30 cellular contexts compared by ENCODE assay signal in genomic region chr1:235734335-235734734, GRCh38.
A peak's percentile ranks its signal among the peaks of the same experiment; 100 is the strongest.
DNase-seq lines count a peak whose midpoint lies in the region; ATAC-seq and TF ChIP-seq lines count a peak whose summit lies in the region.
"Had no signal": no experiment of that assay in that cellular context is flagged by ENCODE, and none has a peak within 500 bp of the region (broad histone marks: within the 10 kb centered on the region; RNA-seq: fewer than 3 reads in every experiment).

No MANE protein-coding gene starts in this region.

- no peak overlapping the region for H3K4me3 ChIP-seq in DND-41 (ENCODE audit: low read depth in 1 of 2, low read length in 2 of 2)
- H3K4me3 ChIP-seq in uterus, result no peak overlapping the region
- H3K4me3 ChIP-seq: heart left ventricle, prostate gland, sigmoid colon, testis, vagina had no signal

- H3K36me3 ChIP-seq in DND-41 (ENCODE audit: insufficient read depth, low read length) (no peaks in the 10 kb centered on the region), uterus (no peaks in the 10 kb centered on the region)
- H3K36me3 ChIP-seq: prostate gland had no signal

- H3K27ac ChIP-seq in DND-41 (ENCODE audit: low read length), result no peak overlapping the region
- no peak overlapping the region for H3K27ac ChIP-seq in foreskin keratinocyte
- no peak overlapping the region for H3K27ac ChIP-seq in uterus
- H3K27ac ChIP-seq: heart left ventricle, HL-60, prostate gland, sigmoid colon, testis, vagina had no signal

- TF ChIP-seq POLR2A in uterus (IDR thresholded peaks at IDR 0.05), result no peak

- no peak for DNase-seq in activated CD4-positive, CD25-positive, alpha-beta regulatory T cell (lab: John Stamatoyannopoulos, UW)
- DNase-seq in DND-41 (peak; percentile 9), SK-MEL-5 (ENCODE audit: low read depth, low spot score) (peak; percentile 68), foreskin keratinocyte (no peak), SKM-1 treated with dmso at 0.1 percent for 144 hours (lab: John Stamatoyannopoulos, UW; ENCODE audit: unreplicated experiment) (no peak), uterus (no peak)
- DNase-seq: activated CD4-positive, alpha-beta T cell treated with anti-CD3 and anti-CD28 coated beads for 1 hour; activated naive CD4-positive, alpha-beta T cell treated with anti-CD3 and anti-CD28 coated beads, Interleukin-2, amount 10 ng/mL, durations not matched to agents 7 days and 5 days; cortex of kidney; DMS153; endodermal cell; foreskin fibroblast; GF-D8; heart left ventricle; HFFc6; Kasumi-1; midbrain; naive thymus-derived CD4-positive, alpha-beta T cell; NCI-H187 treated with DMSO at 0.1 percent for 48 hours; NCI-H524 treated with DMSO at 0.1 percent for 48 hours; SHP77 treated with DMSO at 0.1 percent for 48 hours; sigmoid colon; stimulated activated naive CD4-positive, alpha-beta T cell; testis had no signal

- H3K27me3 ChIP-seq in DND-41 (ENCODE audit: insufficient read depth, low read length, poor library complexity), result no peaks in the 10 kb centered on the region
- H3K27me3 ChIP-seq in foreskin keratinocyte, result no peaks in the 10 kb centered on the region
- no peaks in the 10 kb centered on the region for H3K27me3 ChIP-seq in uterus
- H3K27me3 ChIP-seq: heart left ventricle, sigmoid colon, testis, vagina had no signal

- H3K4me1 ChIP-seq in DND-41 (ENCODE audit: insufficient read depth, low read length) (no peaks in the 10 kb centered on the region), foreskin keratinocyte (peaks cover 23% of the 10 kb centered on the region), uterus (no peaks in the 10 kb centered on the region)
- H3K4me1 ChIP-seq: prostate gland, testis, vagina had no signal

- no peaks in the 10 kb centered on the region for H3K79me2 ChIP-seq in DND-41 (ENCODE audit: insufficient read depth, low read length)

- H2AFZ ChIP-seq in DND-41 (ENCODE audit: low read depth, low read length), result no peak overlapping the region

- no peaks in the 10 kb centered on the region for H4K20me1 ChIP-seq in DND-41 (ENCODE audit: insufficient read depth, low read length)

- no peak for TF ChIP-seq CTCF in DND-41 (IDR thresholded peaks at IDR 0.05; ENCODE audit: borderline replicate concordance, extremely low read depth, low read length, poor library complexity, severe bottlenecking)
- TF ChIP-seq CTCF in foreskin keratinocyte (conservative IDR thresholded peaks at IDR 0.05), result no peak
- no peak for TF ChIP-seq CTCF in uterus (IDR thresholded peaks at IDR 0.05)

- no peak overlapping the region for H3K9ac ChIP-seq in DND-41 (ENCODE audit: low read depth, low read length)

- no peak overlapping the region for H3K4me2 ChIP-seq in DND-41 (ENCODE audit: insufficient read depth, low read length)

- no peaks in the 10 kb centered on the region for H3K9me3 ChIP-seq in DND-41 (ENCODE audit: insufficient read depth, low read length, severe bottlenecking)
- H3K9me3 ChIP-seq in uterus, result no peaks in the 10 kb centered on the region
- H3K9me3 ChIP-seq: heart left ventricle, prostate gland, sigmoid colon, testis, vagina had no signal

- peak; percentile 90 to 92 for ATAC-seq in activated CD4-positive, CD25-positive, alpha-beta regulatory T cell treated with anti-CD3 and anti-CD28 coated beads, Interleukin-2, amount 50 U/mL, for 24 hours
- ATAC-seq in DND-41 (ENCODE audit: insufficient read depth, low read depth) (peak; percentile 85), foreskin keratinocyte (peak; percentile 50), GM21528 (IDR thresholded peaks at IDR 0.05; ENCODE audit: low FRiP score, unreplicated experiment) (no peak)
- ATAC-seq: esophagus mucosa; heart left ventricle; naive thymus-derived CD4-positive, alpha-beta T cell had no signal

- intact Hi-C loops in uterus (cut with DNase I; ENCODE audit: low total_unique reads), result no loop called here

- in situ Hi-C loops in SK-MEL-5 (cut with HindIII; ENCODE audit: low pct_unique_long_range_greater_than_20kb, low sequenced_read_pairs), result no loop called here

Comparison
In these comparisons a context has a peak if more than half of its experiments do, and no peak if none do; other contexts are left out.
1. DNase-seq: peak in DND-41 (single experiment) and SK-MEL-5 (single experiment); none in activated CD4-positive, CD25-positive, alpha-beta regulatory T cell (0 of 4), foreskin keratinocyte (0 of 2), SKM-1 treated with dmso at 0.1 percent for 144 hours (single experiment) and uterus (0 of 2).